In genomic region chr1:15701784-15702183, GRCh38 we compare ENCODE assay signal across 1 cellular context.
TF ChIP-seq lines count a peak whose summit lies in the region.

No MANE protein-coding gene starts in this region.

TF ChIP-seq in WTC11, 78 proteins besides CTCF, POLR2A, EP300 and RAD21 (continued from another document):
- TF ChIP-seq, protein P1, sequence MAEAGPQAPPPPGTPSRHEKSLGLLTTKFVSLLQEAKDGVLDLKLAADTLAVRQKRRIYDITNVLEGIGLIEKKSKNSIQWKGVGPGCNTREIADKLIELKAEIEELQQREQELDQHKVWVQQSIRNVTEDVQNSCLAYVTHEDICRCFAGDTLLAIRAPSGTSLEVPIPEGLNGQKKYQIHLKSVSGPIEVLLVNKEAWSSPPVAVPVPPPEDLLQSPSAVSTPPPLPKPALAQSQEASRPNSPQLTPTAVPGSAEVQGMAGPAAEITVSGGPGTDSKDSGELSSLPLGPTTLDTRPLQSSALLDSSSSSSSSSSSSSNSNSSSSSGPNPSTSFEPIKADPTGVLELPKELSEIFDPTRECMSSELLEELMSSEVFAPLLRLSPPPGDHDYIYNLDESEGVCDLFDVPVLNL (CRISPR knock-in tag; IDR thresholded peaks at IDR 0.05; ENCODE audit: borderline replicate concordance, low read depth) = no peak
TF ChIP-seq in WTC11: peak in this region for 0.
